ENCODE assay signal across 1 cellular context in genomic region chr22:19974233-19974861, GRCh38.
A peak's percentile ranks its signal among the peaks of the same experiment; 100 is the strongest.
TF ChIP-seq lines count a peak whose summit lies in the region.

No MANE protein-coding gene starts in this region.

TF ChIP-seq in K562, 482 proteins besides CTCF, POLR2A, EP300 and RAD21 (continued from another document):
- no peak; the same call in 1 of the 2 replicates for TF ChIP-seq MITF (IDR thresholded peaks at IDR 0.05)
- 0 out of 2 replicates have a peak, but pooled peaks have one; percentile 29 for TF ChIP-seq ERF (CRISPR knock-in tag; IDR thresholded peaks at IDR 0.05)
- 0 out of 4 replicates have a peak, but pooled peaks of 1 of the 2 experiments have one; percentile 70 for TF ChIP-seq ARNT (IDR thresholded peaks at IDR 0.05)
- TF ChIP-seq FOXK2 (conservative IDR thresholded peaks at IDR 0.05 in 1 of 2, IDR thresholded peaks at IDR 0.05 in 1 of 2; ENCODE audit: low read depth in 2 of 2) = peak in 1 of 2 experiments; percentile 53; a peak in 3 of 4 replicates
- TF ChIP-seq ZBTB17 (CRISPR knock-in tag; IDR thresholded peaks at IDR 0.05) = no peak
- TF ChIP-seq KLF16 (IDR thresholded peaks at IDR 0.05) = no peak
- TF ChIP-seq ETV1 (tag; conservative IDR thresholded peaks at IDR 0.05; ENCODE audit: low read depth) = 0 out of 2 replicates have a peak, but pooled peaks have one; percentile 20
- 0 out of 2 replicates have a peak, but pooled peaks have one; percentile 9 for TF ChIP-seq TAF7 (tag; IDR thresholded peaks at IDR 0.05)
- TF ChIP-seq CBX1 (IDR thresholded peaks at IDR 0.05; ENCODE audit: low read depth) = peak; percentile 99
- TF ChIP-seq ZNF76 (CRISPR knock-in tag; IDR thresholded peaks at IDR 0.05; ENCODE audit: borderline replicate concordance) = no peak
- peak; percentile 91 for TF ChIP-seq RFX5 (IDR thresholded peaks at IDR 0.05; ENCODE audit: low read depth, low read length)
- peak; percentile 69; the same call in 1 of the 2 replicates for TF ChIP-seq RUNX1 (IDR thresholded peaks at IDR 0.05; ENCODE audit: low read depth)
- TF ChIP-seq SP2 (IDR thresholded peaks at IDR 0.05; ENCODE audit: extremely low read depth, low read depth, low read length, poor library complexity, severe bottlenecking) = peak; percentile 58
- peak; percentile 25; the same call in 1 of the 2 replicates for TF ChIP-seq RB1 (IDR thresholded peaks at IDR 0.05; ENCODE audit: low read depth)
- 0 out of 2 replicates have a peak, but pooled peaks have one; percentile 27 for TF ChIP-seq TEAD4 (IDR thresholded peaks at IDR 0.05; ENCODE audit: low read length)
- TF ChIP-seq TEAD4 (CRISPR knock-in tag; IDR thresholded peaks at IDR 0.05; ENCODE audit: borderline replicate concordance) = no peak
- no peak for TF ChIP-seq POLR2AphosphoS2 (IDR thresholded peaks at IDR 0.05; ENCODE audit: low read length)
- TF ChIP-seq ZBTB34 (CRISPR knock-in tag; IDR thresholded peaks at IDR 0.05) = peak; percentile 53; the same call in 1 of the 2 replicates
- TF ChIP-seq E2F6 (IDR thresholded peaks at IDR 0.05; ENCODE audit: borderline replicate concordance in 1 of 2, extremely low read depth in 1 of 2, insufficient read depth in 1 of 2, insufficient read length in 1 of 2, low read depth in 1 of 2, low read length in 1 of 2, poor library complexity in 1 of 2, severe bottlenecking in 1 of 2) = peak; percentile 4 to 33
- 0 out of 2 replicates have a peak, but pooled peaks have one; percentile 13 for TF ChIP-seq CXXC5 (CRISPR knock-in tag; IDR thresholded peaks at IDR 0.05)
- peak; percentile 67 for TF ChIP-seq ATF3 (IDR thresholded peaks at IDR 0.05)
- no peak for TF ChIP-seq ATF3 (CRISPR knock-in tag; conservative IDR thresholded peaks at IDR 0.05)
- peak; percentile 47; the same call in 1 of the 2 replicates for TF ChIP-seq E2F3 (CRISPR knock-in tag; IDR thresholded peaks at IDR 0.05)
- 0 out of 4 replicates have a peak, but pooled peaks of 1 of the 2 experiments have one; percentile 24 for TF ChIP-seq KDM4B (IDR thresholded peaks at IDR 0.05; ENCODE audit: borderline replicate concordance in 2 of 2, low read depth in 1 of 2)
- no peak for TF ChIP-seq ID3 (CRISPR knock-in tag; IDR thresholded peaks at IDR 0.05)
- TF ChIP-seq ID3 (tag; IDR thresholded peaks at IDR 0.05) = peak; percentile 81
- peak; percentile 31; the same call in 1 of the 2 replicates for TF ChIP-seq ETS1 (conservative IDR thresholded peaks at IDR 0.05; ENCODE audit: control insufficient read depth, low read depth, low read length)
- no peak for TF ChIP-seq E2F1 (CRISPR knock-in tag; IDR thresholded peaks at IDR 0.05)
- TF ChIP-seq ZNF184 (CRISPR knock-in tag; IDR thresholded peaks at IDR 0.05) = no peak
- peak; percentile 37; the same call in 1 of the 2 replicates for TF ChIP-seq KLF13 (tag; IDR thresholded peaks at IDR 0.05; ENCODE audit: borderline replicate concordance, low read depth)
- no peak for TF ChIP-seq ZNF655 (CRISPR knock-in tag; IDR thresholded peaks at IDR 0.05)
- TF ChIP-seq ZNF24 (IDR thresholded peaks at IDR 0.05) = peak; percentile 11; the same call in 1 of the 2 replicates
- TF ChIP-seq CSDE1 (IDR thresholded peaks at IDR 0.05) = no peak
- peak; percentile 99 for TF ChIP-seq PTBP1 (IDR thresholded peaks at IDR 0.05; ENCODE audit: low read depth, low read length)
- peak; percentile 49 for TF ChIP-seq NKRF (IDR thresholded peaks at IDR 0.05; ENCODE audit: borderline replicate concordance)
- peak; percentile 18; the same call in 1 of the 2 replicates for TF ChIP-seq TOE1 (IDR thresholded peaks at IDR 0.05; ENCODE audit: borderline replicate concordance)
- TF ChIP-seq TOE1 (CRISPR knock-in tag; IDR thresholded peaks at IDR 0.05; ENCODE audit: borderline replicate concordance, low read depth) = no peak
- 0 out of 2 replicates have a peak, but pooled peaks have one; percentile 21 for TF ChIP-seq HDGF (IDR thresholded peaks at IDR 0.05)
- 0 out of 2 replicates have a peak, but pooled peaks have one; percentile 21 for TF ChIP-seq CHD2 (IDR thresholded peaks at IDR 0.05; ENCODE audit: low read depth, low read length)
- TF ChIP-seq HDAC6 (IDR thresholded peaks at IDR 0.05; ENCODE audit: low read depth, low read length) = 0 out of 2 replicates have a peak, but pooled peaks have one; percentile 89
- 0 out of 4 replicates have a peak, but pooled peaks of 1 of the 2 experiments have one; percentile 12 for TF ChIP-seq SIN3A (IDR thresholded peaks at IDR 0.05; ENCODE audit: borderline replicate concordance in 2 of 2, control insufficient read depth in 1 of 2, low read depth in 2 of 2, low read length in 2 of 2)
TF ChIP-seq in K562: peak in this region for 61.
